Comparison of ENCODE assay signal across 8 cellular contexts in genomic region chr22:50544078-50544745, GRCh38. TPM values are rescaled to one million over a fixed set of nuclear protein-coding genes. Genes with fewer than 3 reads are reported as not detected.
DNase-seq lines count a peak whose midpoint lies in the region; ATAC-seq, FAIRE-seq and TF ChIP-seq lines count a peak whose summit lies in the region.

No MANE protein-coding gene starts in this region.

- CTCF ChIA-PET in GM12878 (lab: Yijun Ruan, JAX): interaction anchor here (0.9 to 2.4 kb wide), 4 partner anchors 13 to 77 kb away, joined by 3 to 13 read pairs (median 5); partner anchors contain the start of genes SCO2 and SYCE3

- TF ChIP-seq CTCF in GM12878 (IDR thresholded peaks at IDR 0.05 in 2 of 3, conservative IDR thresholded peaks at IDR 0.05 in 1 of 3; ENCODE audit: control insufficient read depth in 2 of 3, extremely low read depth in 1 of 3, insufficient read depth in 1 of 3, low read depth in 3 of 3, low read length in 3 of 3): peak; percentile 62 to 76 (median 72)

- peak overlapping the region; percentile 66 to 74 (median 72) for H3K4me3 Mint-ChIP-seq in immature natural killer cell

- H3K36me3 Mint-ChIP-seq in immature natural killer cell: no peaks in the 10 kb centered on the region

- intact Hi-C loops in GM12878 (cut with micrococcal nuclease; ENCODE audit: unreplicated experiment): loop anchor here (5.0 kb wide), 1 partner anchor 78 kb away; no protein-coding TSS in a partner anchor

- H3K9me3 Mint-ChIP-seq in immature natural killer cell: no peaks in the 10 kb centered on the region

- peaks cover 46% of the 10 kb centered on the region for H3K4me1 ChIP-seq in GM12878 (ENCODE audit: control insufficient read depth, insufficient read depth, low read length)

- H3K4me3 ChIP-seq in H7 (ENCODE audit: insufficient read depth, low read depth, low read length) (peak overlapping the region; percentile 8; the same call in 1 of the 2 replicates), GM12878 (no peak overlapping the region)

- peak overlapping the region; percentile 82 to 90 (median 88) for H3K27ac Mint-ChIP-seq in immature natural killer cell

- peaks cover 2 to 13% (median 8%) of the 10 kb centered on the region in 3 donors for H3K27me3 Mint-ChIP-seq in immature natural killer cell (ENCODE audit: low read depth in 3 of 3)

- H3K4me2 ChIP-seq in GM12878 (ENCODE audit: control insufficient read depth, insufficient read depth): peak overlapping the region; percentile 31

- no TSS peak for BruUV-seq in GM12878 (replicated peaks; lab: Mats Ljungman, UMichigan)

- H3K36me3 ChIP-seq in H7 (replicated peaks; ENCODE audit: control insufficient read depth, insufficient read depth, low read length) (no peaks in the 10 kb centered on the region), GM12878 (ENCODE audit: control insufficient read depth in 2 of 2, insufficient read depth in 2 of 2, low read length in 1 of 2) (no peaks in the 10 kb centered on the region)

- DNase-seq in AG20443 (ENCODE audit: low spot score) (peak; percentile 88), H7 (peak; percentile 99), T-helper 2 cell (peak; percentile 58 to 83 (median 75)), GM12878 (ENCODE audit: low read depth, low spot score) (no peak), immature natural killer cell (peak; percentile 88 to 92 (median 88))
- DNase-seq in stimulated activated CD4-positive, alpha-beta T cell treated with anti-CD3 and anti-CD28 coated beads, Interleukin-1b, Interleukin-23, amount 100 ng/mL, for 4 hours (ENCODE audit: low read depth in 2 of 2): peak; percentile 78 to 79

- no peaks in the 10 kb centered on the region for H3K9me3 ChIP-seq in GM12878 (replicated peaks; ENCODE audit: control insufficient read depth, insufficient read depth, low read length)

- TF ChIP-seq EP300 in GM12878 (IDR thresholded peaks at IDR 0.05; ENCODE audit: borderline replicate concordance in 1 of 2, control insufficient read depth in 1 of 2, low read depth in 2 of 2, low read length in 2 of 2): no peak

- peak overlapping the region; percentile 45; the same call in 1 of the 2 replicates for H3K27ac ChIP-seq in GM12878 (ENCODE audit: control insufficient read depth, insufficient read depth)

- H3K79me2 ChIP-seq in GM12878 (ENCODE audit: control insufficient read depth, insufficient read depth, low read length): peaks cover 5% of the 10 kb centered on the region

- FAIRE-seq in GM12878 (lab: Jason Lieb, UNC): no peak

- POLR2A ChIA-PET in GM12878 (lab: Charles Lee): interaction anchor here (2.0 to 5.4 kb wide), 3 partner anchors 10 to 19 kb away, joined by 14 to 61 read pairs (median 15); partner anchors contain the start of gene SCO2

- H3K9ac ChIP-seq in GM12878 (ENCODE audit: control insufficient read depth, insufficient read depth, low read length): peak overlapping the region; percentile 51; the same call in 1 of the 2 replicates

- peak; percentile 43 for ATAC-seq in GM12878
- no peak for ATAC-seq in HG02840 (IDR thresholded peaks at IDR 0.05; ENCODE audit: low FRiP score, unreplicated experiment)
- ATAC-seq in GM18498 (IDR thresholded peaks at IDR 0.05; ENCODE audit: unreplicated experiment): no peak

- peak overlapping the region; percentile 43; the same call in 1 of the 2 replicates for H2AFZ ChIP-seq in GM12878 (ENCODE audit: control insufficient read depth, low read depth, low read length)

- H3K4me1 Mint-ChIP-seq in immature natural killer cell: peaks cover 50 to 55% of the 10 kb centered on the region in 2 donors

- 9% methylated on average over 46 of the region's 52 CpGs for WGBS in GM12878 (ENCODE audit: insufficient coverage, insufficient replicate concordance, low lambda C conversion rate, missing lambda C conversion rate)

- TF ChIP-seq POLR2A in GM12878 (IDR thresholded peaks at IDR 0.05; ENCODE audit: low read depth, low read length): peak; percentile 38

- H3K27me3 ChIP-seq in H7 (ENCODE audit: control insufficient read depth, insufficient read depth, low read length): peaks cover 9% of the 10 kb centered on the region
- peaks cover 0 to 1% of the 10 kb centered on the region in 2 experiments; a peak in 1 of 4 replicates for H3K27me3 ChIP-seq in GM12878 (replicated peaks in 1 of 2; ENCODE audit: control insufficient read depth in 2 of 2, insufficient read depth in 2 of 2, low read length in 1 of 2)

- SMC1A ChIA-PET in GM12878 (lab: Charles Lee; ENCODE audit: uncharacterized antibody, unreplicated experiment): interaction anchor here (1.5 kb wide), 1 partner anchor 19 kb away, joined by 3 read pairs; the partner anchor contains the start of gene SYCE3

- H4K20me1 ChIP-seq in GM12878 (ENCODE audit: control insufficient read depth, insufficient read depth): no peaks in the 10 kb centered on the region

- in situ Hi-C loops in GM12878 (cut with MboI): no loop called here

- RAD21 ChIA-PET in GM12878 (lab: Charles Lee; ENCODE audit: unreplicated experiment): interaction anchor here (0.7 to 2.6 kb wide), 3 partner anchors 9 to 76 kb away, joined by 3 to 9 read pairs (median 4); no protein-coding TSS in a partner anchor

- TF ChIP-seq RAD21 in GM12878 (IDR thresholded peaks at IDR 0.05; ENCODE audit: insufficient read depth, low read depth, low read length): peak; percentile 38; the same call in 1 of the 2 replicates

RNA-seq across cellular contexts. Expression of gene KLHDC7B, which starts 1.5 kb away (rescaled TPM):
- total RNA-seq in H7 (2014; rRNA removed; shearing (Covaris generic)): not detected in 2 replicates
- total RNA-seq in GM12878 (2013; cell fraction: nucleolus; rRNA removed): 2.3 and 2.6 TPM in 2 replicates
- total RNA-seq in GM12878 (2014; rRNA removed): 1.3 and 1.5 TPM in 2 replicates
- total RNA-seq in GM12878 (2014; rRNA removed; fragmentation: Illumina TruSeq; extraction: Trizol): 0.32 and 0.63 TPM in 2 replicates
- 1.1 and 1.7 TPM in 2 replicates for total RNA-seq in GM12878 (2021)
- 0.26 TPM for polyA plus RNA-seq in GM12878 (2011; ENCODE audit: low read depth)
- not detected in 2 replicates for polyA plus RNA-seq in GM12878 (2011; rRNA removed)
- polyA plus RNA-seq in GM12878 (2011; cell fraction: cytosol; rRNA removed): 0.01 and 0.03 TPM in 2 replicates
- 0.03 and 0.04 TPM in 2 replicates for polyA plus RNA-seq in GM12878 (2011; cell fraction: nucleus; rRNA removed)
- 1.5 and 1.9 TPM in 2 replicates for polyA plus RNA-seq in GM12878 (2012)
- 0.59 and 0.65 TPM in 2 replicates for polyA plus RNA-seq in GM12878 (2014; fragmentation: Illumina TruSeq; extraction: Trizol)
- polyA plus RNA-seq in GM12878 (2014; fragmentation: Nextera tagmentation; extraction: Ambion mirVana): under 1 TPM in 1 of 2 experiments, not detected in 1; 0.05 TPM
- 1.8 and 2.2 TPM in 2 replicates for polyA plus RNA-seq in GM12878 (2014; rRNA removed)
- polyA plus RNA-seq in GM12878 (2016; fragmentation: Nextera tagmentation; extraction: Ambion mirVana): 1 to 10 TPM in 1 of 2 experiments, under 1 TPM in 1; 0.72 to 1.1 TPM
- not detected in 2 replicates for polyA minus RNA-seq in GM12878 (2011; rRNA and poly(A)+ RNA removed)
- polyA minus RNA-seq in GM12878 (2011; cell fraction: cytosol; rRNA and poly(A)+ RNA removed): 0.31 TPM in 1 of 2 replicates, not detected in the other
- polyA minus RNA-seq in GM12878 (2011; cell fraction: nucleus; rRNA and poly(A)+ RNA removed): 0.10 TPM in 1 of 2 replicates, not detected in the other
- polyA plus RNA-seq in immature natural killer cell: 1 to 10 TPM; 2.4 to 8.1 (median 4.5) TPM

RNA-seq across cellular contexts. Expression of gene TYMP, which starts 14.4 kb away (rescaled TPM):
- total RNA-seq in H7 (2014; rRNA removed; shearing (Covaris generic)): 0.55 and 1.1 TPM in 2 replicates
- total RNA-seq in GM12878 (2013; cell fraction: nucleolus; rRNA removed): 57.1 and 63.5 TPM in 2 replicates
- total RNA-seq in GM12878 (2014; rRNA removed) (39.8 and 40.8 TPM in 2 replicates), GM12878 (2014; rRNA removed; fragmentation: Illumina TruSeq; extraction: Trizol) (8.9 and 9.8 TPM in 2 replicates), GM12878 (2021) (53.2 and 53.9 TPM in 2 replicates)
- 9.5 TPM for polyA plus RNA-seq in GM12878 (2011; ENCODE audit: low read depth)
- polyA plus RNA-seq in GM12878 (2011; rRNA removed) (8.8 and 21.0 TPM in 2 replicates), GM12878 (2014; fragmentation: Illumina TruSeq; extraction: Trizol) (3.0 and 5.6 TPM in 2 replicates), GM12878 (2014; fragmentation: Nextera tagmentation; extraction: Ambion mirVana) (under 1 TPM; 0.42 to 0.91 TPM), GM12878 (2014; rRNA removed) (55.7 and 57.8 TPM in 2 replicates), GM12878 (2016; fragmentation: Nextera tagmentation; extraction: Ambion mirVana) (10 to 100 TPM; 28.3 to 37.7 TPM), immature natural killer cell (10 to 100 TPM; 21.2 to 31.2 (median 25.5) TPM)
- 29.5 and 58.9 TPM in 2 replicates for polyA plus RNA-seq in GM12878 (2011; cell fraction: cytosol; rRNA removed)
- polyA plus RNA-seq in GM12878 (2011; cell fraction: nucleus; rRNA removed): 283 and 296 TPM in 2 replicates
- 32.9 and 38.1 TPM in 2 replicates for polyA plus RNA-seq in GM12878 (2012)
- 12.4 and 23.6 TPM in 2 replicates for polyA minus RNA-seq in GM12878 (2011; rRNA and poly(A)+ RNA removed)
- 11.2 and 12.8 TPM in 2 replicates for polyA minus RNA-seq in GM12878 (2011; cell fraction: cytosol; rRNA and poly(A)+ RNA removed)
- 22.4 and 35.5 TPM in 2 replicates for polyA minus RNA-seq in GM12878 (2011; cell fraction: nucleus; rRNA and poly(A)+ RNA removed)

RNA-seq across cellular contexts. Expression of gene SYCE3, which starts 18.5 kb away (rescaled TPM):
- total RNA-seq in H7 (2014; rRNA removed; shearing (Covaris generic)): not detected in 2 replicates
- total RNA-seq in GM12878 (2013; cell fraction: nucleolus; rRNA removed): not detected in 2 replicates
- not detected in 2 replicates for total RNA-seq in GM12878 (2014; rRNA removed)
- total RNA-seq in GM12878 (2014; rRNA removed; fragmentation: Illumina TruSeq; extraction: Trizol): 0.76 TPM in 1 of 2 replicates, not detected in the other
- total RNA-seq in GM12878 (2021): not detected in 2 replicates
- polyA plus RNA-seq in GM12878 (2011; ENCODE audit: low read depth): not detected
- polyA plus RNA-seq in GM12878 (2011; rRNA removed): 0.79 and 1.1 TPM in 2 replicates
- polyA plus RNA-seq in GM12878 (2011; cell fraction: cytosol; rRNA removed): 0.64 TPM in 2 replicates
- not detected in 2 replicates for polyA plus RNA-seq in GM12878 (2011; cell fraction: nucleus; rRNA removed)
- polyA plus RNA-seq in GM12878 (2012): 1.6 and 1.8 TPM in 2 replicates
- 0.38 TPM in 1 of 2 replicates, not detected in the other for polyA plus RNA-seq in GM12878 (2014; fragmentation: Illumina TruSeq; extraction: Trizol)
- under 1 TPM; 0.76 to 0.91 TPM for polyA plus RNA-seq in GM12878 (2014; fragmentation: Nextera tagmentation; extraction: Ambion mirVana)
- polyA plus RNA-seq in GM12878 (2014; rRNA removed): not detected in 2 replicates
- polyA plus RNA-seq in GM12878 (2016; fragmentation: Nextera tagmentation; extraction: Ambion mirVana): under 1 TPM in 1 of 2 experiments, not detected in 1; 0.43 TPM
- polyA minus RNA-seq in GM12878 (2011; rRNA and poly(A)+ RNA removed): not detected in 2 replicates
- not detected in 2 replicates for polyA minus RNA-seq in GM12878 (2011; cell fraction: cytosol; rRNA and poly(A)+ RNA removed)
- polyA minus RNA-seq in GM12878 (2011; cell fraction: nucleus; rRNA and poly(A)+ RNA removed): not detected in 2 replicates
- not detected for polyA plus RNA-seq in immature natural killer cell

RNA-seq across cellular contexts. Expression of gene SCO2, which starts 18.8 kb away (rescaled TPM):
- 1.2 TPM in 1 of 2 replicates, not detected in the other for total RNA-seq in H7 (2014; rRNA removed; shearing (Covaris generic))
- total RNA-seq in GM12878 (2013; cell fraction: nucleolus; rRNA removed): not detected in 2 replicates
- 2.8 and 4.4 TPM in 2 replicates for total RNA-seq in GM12878 (2014; rRNA removed)
- 0.32 and 0.36 TPM in 2 replicates for total RNA-seq in GM12878 (2014; rRNA removed; fragmentation: Illumina TruSeq; extraction: Trizol)
- 6.4 and 16.0 TPM in 2 replicates for total RNA-seq in GM12878 (2021)
- 5.6 TPM for polyA plus RNA-seq in GM12878 (2011; ENCODE audit: low read depth)
- 2.0 and 2.2 TPM in 2 replicates for polyA plus RNA-seq in GM12878 (2011; rRNA removed)
- polyA plus RNA-seq in GM12878 (2011; cell fraction: cytosol; rRNA removed): 8.5 and 9.4 TPM in 2 replicates
- polyA plus RNA-seq in GM12878 (2011; cell fraction: nucleus; rRNA removed): 10.9 and 11.6 TPM in 2 replicates
- 4.7 and 8.2 TPM in 2 replicates for polyA plus RNA-seq in GM12878 (2012)
- polyA plus RNA-seq in GM12878 (2014; fragmentation: Illumina TruSeq; extraction: Trizol): 0.18 TPM in 1 of 2 replicates, not detected in the other
- polyA plus RNA-seq in GM12878 (2014; fragmentation: Nextera tagmentation; extraction: Ambion mirVana): 1 to 10 TPM in 1 of 2 experiments, not detected in 1; 1.0 TPM
- 2.4 and 7.1 TPM in 2 replicates for polyA plus RNA-seq in GM12878 (2014; rRNA removed)
- polyA plus RNA-seq in GM12878 (2016; fragmentation: Nextera tagmentation; extraction: Ambion mirVana): 10 to 100 TPM; 14.0 to 16.0 TPM
- 2.0 TPM in 1 of 2 replicates, not detected in the other for polyA minus RNA-seq in GM12878 (2011; rRNA and poly(A)+ RNA removed)
- polyA minus RNA-seq in GM12878 (2011; cell fraction: cytosol; rRNA and poly(A)+ RNA removed): 4.2 TPM in 1 of 2 replicates, not detected in the other
- not detected in 2 replicates for polyA minus RNA-seq in GM12878 (2011; cell fraction: nucleus; rRNA and poly(A)+ RNA removed)
- 10 to 100 TPM in 1 of 3 donors, 1 to 10 TPM in 2; 8.3 to 14.8 (median 9.9) TPM for polyA plus RNA-seq in immature natural killer cell

RNA-seq across cellular contexts. Expression of gene CPT1B, which starts 34.0 kb away (rescaled TPM):
- total RNA-seq in H7 (2014; rRNA removed; shearing (Covaris generic)): 24.0 and 27.6 TPM in 2 replicates
- 75.2 and 82.7 TPM in 2 replicates for total RNA-seq in GM12878 (2013; cell fraction: nucleolus; rRNA removed)
- total RNA-seq in GM12878 (2014; rRNA removed) (28.3 and 28.9 TPM in 2 replicates), GM12878 (2014; rRNA removed; fragmentation: Illumina TruSeq; extraction: Trizol) (12.0 and 13.6 TPM in 2 replicates), GM12878 (2021) (37.0 and 40.8 TPM in 2 replicates)
- 29.0 TPM for polyA plus RNA-seq in GM12878 (2011; ENCODE audit: low read depth)
- polyA plus RNA-seq in GM12878 (2011; rRNA removed) (26.0 and 36.2 TPM in 2 replicates), GM12878 (2014; fragmentation: Illumina TruSeq; extraction: Trizol) (21.0 and 24.5 TPM in 2 replicates), GM12878 (2014; fragmentation: Nextera tagmentation; extraction: Ambion mirVana) (1 to 10 TPM; 3.5 to 5.7 TPM), GM12878 (2014; rRNA removed) (51.1 and 54.0 TPM in 2 replicates), GM12878 (2016; fragmentation: Nextera tagmentation; extraction: Ambion mirVana) (10 to 100 TPM; 11.5 to 19.0 TPM), immature natural killer cell (1 to 10 TPM in 1 of 3 donors, under 1 TPM in 1, not detected in 1; 0.09 to 2.9 TPM)
- polyA plus RNA-seq in GM12878 (2011; cell fraction: cytosol; rRNA removed): 30.5 and 42.8 TPM in 2 replicates
- 387 and 439 TPM in 2 replicates for polyA plus RNA-seq in GM12878 (2011; cell fraction: nucleus; rRNA removed)
- 44.1 and 46.1 TPM in 2 replicates for polyA plus RNA-seq in GM12878 (2012)
- 9.7 and 19.9 TPM in 2 replicates for polyA minus RNA-seq in GM12878 (2011; rRNA and poly(A)+ RNA removed)
- 3.0 and 5.3 TPM in 2 replicates for polyA minus RNA-seq in GM12878 (2011; cell fraction: cytosol; rRNA and poly(A)+ RNA removed)
- 29.0 and 38.0 TPM in 2 replicates for polyA minus RNA-seq in GM12878 (2011; cell fraction: nucleus; rRNA and poly(A)+ RNA removed)
